Comparison of ENCODE assay signal across 14 cellular contexts in the genomic region with DNA sequence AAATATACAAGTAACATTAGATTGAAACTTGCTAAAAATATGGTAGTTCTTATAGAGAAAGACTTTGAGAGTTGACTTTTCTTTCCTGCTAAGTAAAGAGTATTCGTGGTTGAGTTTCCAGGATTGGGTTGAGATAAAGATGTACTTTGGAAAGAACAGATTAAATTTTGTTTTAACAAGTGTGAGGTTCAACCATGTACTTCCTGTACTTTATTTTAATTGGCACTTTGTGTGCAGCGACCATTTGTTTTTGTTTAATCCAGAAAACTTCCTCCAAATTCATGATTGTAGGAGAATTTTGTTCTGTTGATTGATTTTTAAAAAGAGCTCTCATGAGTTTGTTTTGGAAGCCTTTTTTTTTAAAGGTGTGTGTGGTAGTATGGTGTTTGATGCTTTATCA. TPM values are rescaled to one million over a fixed set of nuclear protein-coding genes. Genes with fewer than 3 reads are reported as not detected.
DNase-seq lines count a peak whose midpoint lies in the region; ATAC-seq lines count a peak whose summit lies in the region.
"Had no signal": no experiment of that assay in that cellular context is flagged by ENCODE, and none has a peak within 500 bp of the region (broad histone marks: within the 10 kb centered on the region; RNA-seq: fewer than 3 reads in every experiment).

No MANE protein-coding gene starts in this region.

- no peak for ATAC-seq in HG03342 (IDR thresholded peaks at IDR 0.05; ENCODE audit: unreplicated experiment)

- DNase-seq in EH (ENCODE audit: low read depth) = peak; percentile 15
- peak; percentile 4 for DNase-seq in LHCN-M2 (ENCODE audit: low read depth)
- DNase-seq in dermis blood vessel endothelial cell = peak; percentile 30
- peak; percentile 10 to 81 for DNase-seq in lung microvascular endothelial cell (ENCODE audit: low read depth in 2 of 2)
- DNase-seq in amygdala (lab: John Stamatoyannopoulos, UW) = no peak
- no peak for DNase-seq in NCI-H187 treated with DMSO at 0.1 percent for 48 hours (lab: John Stamatoyannopoulos, UW)
- DNase-seq: AML-193, DMS53, MM.1S, NCI-H1105, NCI-H1694 treated with DMSO at 0.1 percent for 48 hours, NCI-H774, PC-9 had no signal

RNA-seq across cellular contexts. Expression of a gene that starts 46.9 kb away (rescaled TPM):
- 10.6 and 13.0 TPM in 2 replicates for total RNA-seq in LHCN-M2 (2014; rRNA removed)
- polyA plus RNA-seq in LHCN-M2 (2012) = 3.8 TPM
- total RNA-seq in dermis blood vessel endothelial cell = 21.6 and 29.0 TPM in 2 replicates
- 14.6 and 17.5 TPM in 2 replicates for total RNA-seq in lung microvascular endothelial cell

Comparison
In these comparisons a context has a peak if more than half of its experiments do, and no peak if none do; other contexts are left out.
1. DNase-seq: peak in EH (single experiment), LHCN-M2 (single experiment), dermis blood vessel endothelial cell (single experiment) and lung microvascular endothelial cell (2 of 2); none in amygdala (0 of 56) and NCI-H187 treated with DMSO at 0.1 percent for 48 hours (single experiment).